Comparison of ENCODE assay signal across 10 cellular contexts in the genomic region with DNA sequence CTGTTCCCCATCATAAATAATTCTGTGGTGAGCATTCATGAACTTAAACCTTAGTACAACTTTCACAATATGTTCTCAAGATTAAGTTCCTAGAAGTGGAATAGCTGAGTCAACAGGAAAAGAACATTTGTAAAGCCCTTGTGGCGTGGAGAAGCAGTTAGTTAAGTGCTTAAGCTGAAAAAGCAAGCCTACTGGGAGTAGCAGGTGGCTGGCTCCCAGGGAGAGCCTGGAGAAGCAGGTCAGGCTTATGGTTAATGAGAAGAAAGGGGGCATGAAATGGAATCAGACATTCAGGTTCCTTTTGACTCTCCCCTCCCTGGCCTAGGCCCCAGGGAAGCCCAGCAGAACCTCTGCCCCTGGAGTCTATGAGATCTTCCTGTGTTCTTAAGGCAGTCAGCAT. TPM values are rescaled to one million over a fixed set of nuclear protein-coding genes. Genes with fewer than 3 reads are reported as not detected.
DNase-seq lines count a peak whose midpoint lies in the region; ATAC-seq lines count a peak whose summit lies in the region.
"Had no signal": no experiment of that assay in that cellular context is flagged by ENCODE, and none has a peak within 500 bp of the region (broad histone marks: within the 10 kb centered on the region; RNA-seq: fewer than 3 reads in every experiment).

No MANE protein-coding gene starts in this region.

- WGBS in GM23248 (ENCODE audit: low coverage in 1 of 2, low lambda C conversion rate in 2 of 2, missing lambda C conversion rate in 2 of 2), 2 experiments = 43 to 60% methylated on average over 1 of the region's 1 CpG

- in situ Hi-C loops in GM23248 (cut with MboI) = no loop called here

- intact Hi-C loops in dendritic cell treated with granulocyte-macrophage colony-stimulating factor and Interleukin-4, amounts not matched to agents 40 ng/mL and 50 ng/mL, for 4 days (cut with micrococcal nuclease) = no loop called here

- peak overlapping the region; percentile 25 for H3K27ac Mint-ChIP-seq in dendritic cell treated with granulocyte-macrophage colony-stimulating factor and Interleukin-4, amounts not matched to agents 40 ng/mL and 50 ng/mL, for 4 days

- peaks cover 6% of the 10 kb centered on the region for H3F3A ChIP-seq in GM23248 (ENCODE audit: insufficient read depth)

- peaks cover 20% of the 10 kb centered on the region for H3K4me1 Mint-ChIP-seq in dendritic cell treated with granulocyte-macrophage colony-stimulating factor and Interleukin-4, amounts not matched to agents 40 ng/mL and 50 ng/mL, for 4 days (ENCODE audit: low read depth)

- no peaks in the 10 kb centered on the region for H3K36me3 ChIP-seq in GM23248 (ENCODE audit: low read depth)

- H3K9ac ChIP-seq in GM23248 = no peak overlapping the region

- no peak overlapping the region for H3K27ac ChIP-seq in GM23248

- DNase-seq in GM23248 (peak; percentile 38), NCI-H524 treated with DMSO at 0.1 percent for 48 hours (lab: John Stamatoyannopoulos, UW) (peak; percentile 2), myocyte (ENCODE audit: low read depth) (peak; percentile 73), HUDEP-2 (lab: John Stamatoyannopoulos, UW; ENCODE audit: unreplicated experiment in 76 of 76) (no peak), cortex of kidney (lab: John Stamatoyannopoulos, UW) (no peak)
- no peak for DNase-seq in stimulated activated naive CD4-positive, alpha-beta T cell treated with Interleukin-2 at 50 U/mL for 16 hours (lab: John Stamatoyannopoulos, UW)
- DNase-seq: NCI-H1930 had no signal

- no peak overlapping the region for H3K4me3 ChIP-seq in GM23248

- no peaks in the 10 kb centered on the region for H3K4me1 ChIP-seq in GM23248 (ENCODE audit: insufficient read depth)

- no peaks in the 10 kb centered on the region for H3K36me3 Mint-ChIP-seq in dendritic cell treated with granulocyte-macrophage colony-stimulating factor and Interleukin-4, amounts not matched to agents 40 ng/mL and 50 ng/mL, for 4 days (ENCODE audit: low read depth)

- H3K9me2 ChIP-seq in GM23248 (ENCODE audit: insufficient read depth) = no peaks in the 10 kb centered on the region

- no peaks in the 10 kb centered on the region for H3K27me3 ChIP-seq in GM23248 (replicated peaks; ENCODE audit: insufficient read depth)

- no peaks in the 10 kb centered on the region for H4K20me1 ChIP-seq in GM23248 (ENCODE audit: insufficient read depth)

- no peaks in the 10 kb centered on the region for H3K79me2 ChIP-seq in GM23248 (ENCODE audit: insufficient read depth)

- no peak overlapping the region for H3K4me3 Mint-ChIP-seq in dendritic cell treated with granulocyte-macrophage colony-stimulating factor and Interleukin-4, amounts not matched to agents 40 ng/mL and 50 ng/mL, for 4 days

- no peaks in the 10 kb centered on the region for H3K9me3 Mint-ChIP-seq in dendritic cell treated with granulocyte-macrophage colony-stimulating factor and Interleukin-4, amounts not matched to agents 40 ng/mL and 50 ng/mL, for 4 days

- peaks cover 18% of the 10 kb centered on the region for H3K27me3 Mint-ChIP-seq in dendritic cell treated with granulocyte-macrophage colony-stimulating factor and Interleukin-4, amounts not matched to agents 40 ng/mL and 50 ng/mL, for 4 days

- H2AFZ ChIP-seq in GM23248 = no peak overlapping the region

- H3K9me3 ChIP-seq in GM23248 (ENCODE audit: low read depth) = no peaks in the 10 kb centered on the region

- no peak for ATAC-seq in HG02852 (IDR thresholded peaks at IDR 0.05; ENCODE audit: unreplicated experiment)

- no peak overlapping the region for H3K4me2 ChIP-seq in GM23248 (ENCODE audit: unreplicated experiment)

RNA-seq across cellular contexts. Expression of a gene that starts 35.3 kb away (rescaled TPM):
- 8.7 and 9.5 TPM in 2 replicates for total RNA-seq in GM23248 (2014; rRNA removed; shearing (Covaris generic))
- 12.3 and 12.4 TPM in 2 replicates for polyA plus RNA-seq in GM23248 (2016; fragmentation: Nextera tagmentation; extraction: Ambion mirVana)
- 21.5 and 25.2 TPM in 2 replicates for total RNA-seq in myocyte
- 13.8 TPM for polyA plus RNA-seq in myocyte (2012)

RNA-seq across cellular contexts. Expression of a gene that starts 53.8 kb away (rescaled TPM):
- not detected in 2 replicates for total RNA-seq in GM23248 (2014; rRNA removed; shearing (Covaris generic))
- not detected in 2 replicates for polyA plus RNA-seq in GM23248 (2016; fragmentation: Nextera tagmentation; extraction: Ambion mirVana)
- total RNA-seq in myocyte = not detected in 2 replicates
- not detected for polyA plus RNA-seq in myocyte (2012)
- total RNA-seq: osteocyte had no signal

Comparison
In these comparisons a context has a peak if more than half of its experiments do, and no peak if none do; other contexts are left out.
1. DNase-seq: peak in GM23248 (single experiment), NCI-H524 treated with DMSO at 0.1 percent for 48 hours (single experiment) and myocyte (single experiment); none in stimulated activated naive CD4-positive, alpha-beta T cell treated with Interleukin-2 at 50 U/mL for 16 hours (single experiment), HUDEP-2 (0 of 76) and cortex of kidney (single experiment).